Comparison of ENCODE assay signal across 14 cellular contexts in the genomic region with DNA sequence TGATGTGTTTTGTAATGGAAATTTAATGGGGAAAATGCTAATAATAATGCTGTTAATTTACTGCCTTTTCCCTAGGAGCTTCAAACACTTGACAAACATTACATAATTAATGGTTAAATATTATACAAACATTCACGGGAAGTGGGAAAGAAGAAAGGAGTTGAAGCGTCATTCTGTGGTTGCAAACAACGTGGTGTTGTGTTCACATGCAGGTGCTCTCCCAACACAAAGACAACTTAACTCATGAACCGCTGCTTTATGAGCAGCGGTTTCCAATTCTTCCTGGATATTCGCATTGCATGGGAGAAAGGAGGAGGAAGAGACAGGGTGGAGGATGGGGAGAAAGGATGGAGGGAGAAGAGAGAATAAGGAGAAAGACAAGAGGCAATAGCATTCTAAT.
"Had no signal": no experiment of that assay in that cellular context is flagged by ENCODE, and none has a peak within 500 bp of the region (broad histone marks: within the 10 kb centered on the region; RNA-seq: fewer than 3 reads in every experiment).

No MANE protein-coding gene starts in this region.

- H3K27me3 Mint-ChIP-seq: stimulated activated naive CD8-positive, alpha-beta T cell treated with anti-CD3 and anti-CD28 coated beads, Interleukin-15, Interleukin-2, amounts not matched to agents 100 ng/mL and 50 ng/mL, for 24 hours had no signal

- H3K4me1 ChIP-seq: esophagus muscularis mucosa, lower lobe of right lung, upper lobe of right lung had no signal

- DNase-seq: activated CD4-positive, alpha-beta T cell treated with anti-CD3 and anti-CD28 coated beads for 4 hours; activated CD8-positive, alpha-beta memory T cell treated with anti-CD3 and anti-CD28 coated beads, Interleukin-2, amount 50 U/mL, for 48 hours; activated CD8-positive, alpha-beta T cell treated with anti-CD3 and anti-CD28 coated beads, Interleukin-2, amount 10 ng/mL, durations not matched to agents 7 days and 5 days; activated naive CD4-positive, alpha-beta T cell treated with anti-CD3 and anti-CD28 coated beads for 36 hours; hypothalamus; lower lobe of right lung; ovary; stimulated activated CD4-positive, alpha-beta T cell treated with anti-CD3 and anti-CD28 coated beads, Interleukin-4, amount 100 ng/mL, for 1 hour; upper lobe of right lung; WERI-Rb-1 had no signal

- H3K9me3 ChIP-seq: lower lobe of right lung, ovary, upper lobe of right lung had no signal

- H3K4me3 Mint-ChIP-seq: activated CD8-positive, alpha-beta T cell treated with anti-CD3 and anti-CD28 coated beads, Interleukin-2, amount 10 ng/mL, durations not matched to agents 7 days and 5 days; activated naive CD4-positive, alpha-beta T cell treated with anti-CD3 and anti-CD28 coated beads for 36 hours; mesothelial cell of epicardium; neural crest cell; stimulated activated naive CD8-positive, alpha-beta T cell treated with anti-CD3 and anti-CD28 coated beads, Interleukin-15, Interleukin-2, amounts not matched to agents 100 ng/mL and 50 ng/mL, for 24 hours had no signal

- H3K27ac ChIP-seq: esophagus muscularis mucosa, lower lobe of right lung, ovary, upper lobe of right lung, WERI-Rb-1 had no signal

- H3K27me3 ChIP-seq: esophagus muscularis mucosa, ovary, upper lobe of right lung had no signal

- H3K4me1 Mint-ChIP-seq: mesothelial cell of epicardium, neural crest cell had no signal

- H3K27ac Mint-ChIP-seq: activated CD8-positive, alpha-beta T cell treated with anti-CD3 and anti-CD28 coated beads, Interleukin-2, amount 10 ng/mL, durations not matched to agents 7 days and 5 days; activated naive CD4-positive, alpha-beta T cell treated with anti-CD3 and anti-CD28 coated beads for 36 hours; mesothelial cell of epicardium; stimulated activated naive CD8-positive, alpha-beta T cell treated with anti-CD3 and anti-CD28 coated beads, Interleukin-15, Interleukin-2, amounts not matched to agents 100 ng/mL and 50 ng/mL, for 24 hours had no signal

- H3K36me3 ChIP-seq: esophagus muscularis mucosa, lower lobe of right lung, ovary, upper lobe of right lung, WERI-Rb-1 had no signal

- H3K4me3 ChIP-seq: esophagus muscularis mucosa, lower lobe of right lung, ovary, upper lobe of right lung had no signal

- H3K36me3 Mint-ChIP-seq: mesothelial cell of epicardium had no signal

- ATAC-seq: activated CD8-positive, alpha-beta T cell treated with anti-CD3 and anti-CD28 coated beads, Interleukin-2, amount 10 ng/mL, durations not matched to agents 7 days and 5 days; lower lobe of right lung; upper lobe of right lung had no signal
